In genomic region chr11:69337211-69337721, GRCh38 we compare ENCODE assay signal across 8 cellular contexts. TPM values are rescaled to one million over a fixed set of nuclear protein-coding genes. Genes with fewer than 3 reads are reported as not detected.
DNase-seq lines count a peak whose midpoint lies in the region; ATAC-seq and TF ChIP-seq lines count a peak whose summit lies in the region.

No MANE protein-coding gene starts in this region.

- peak overlapping the region; percentile 59 for H3K27ac Mint-ChIP-seq in activated T-cell treated with anti-CD3 and anti-CD28 coated beads, Interleukin-2, amount 50 U/mL, for 72 hours
- peak overlapping the region in 1 of 2 donors; percentile 36 for H3K27ac Mint-ChIP-seq in natural killer cell

- H3K4me1 Mint-ChIP-seq in activated T-cell treated with anti-CD3 and anti-CD28 coated beads, Interleukin-2, amount 50 U/mL, for 72 hours (ENCODE audit: low read depth), result peaks cover 44% of the 10 kb centered on the region
- peaks cover 16 to 21% of the 10 kb centered on the region in 2 donors for H3K4me1 Mint-ChIP-seq in natural killer cell

- H3K4me3 ChIP-seq in GM12864 (ENCODE audit: low read depth, low read length), result no peak overlapping the region

- DNase-seq in GM12864 (ENCODE audit: low read depth) (peak; percentile 64), natural killer cell (no peak), hippocampal formation (lab: John Stamatoyannopoulos, UW) (no peak), NCI-H2029 treated with DMSO at 0.1 percent for 48 hours (lab: John Stamatoyannopoulos, UW) (no peak)
- peak; percentile 19 to 32 for DNase-seq in activated T-cell treated with anti-CD3 and anti-CD28 coated beads, Interleukin-2, amount 50 U/mL, for 72 hours

- H3K4me3 Mint-ChIP-seq in activated T-cell treated with anti-CD3 and anti-CD28 coated beads, Interleukin-2, amount 50 U/mL, for 72 hours, result peak overlapping the region; percentile 55 to 64
- no peak overlapping the region for H3K4me3 Mint-ChIP-seq in natural killer cell

- H3K9me3 Mint-ChIP-seq in activated T-cell treated with anti-CD3 and anti-CD28 coated beads, Interleukin-2, amount 50 U/mL, for 72 hours, result peaks cover 7% of the 10 kb centered on the region in 2 donors
- no peaks in the 10 kb centered on the region for H3K9me3 Mint-ChIP-seq in natural killer cell

- no peaks in the 10 kb centered on the region for H3K27me3 Mint-ChIP-seq in activated T-cell treated with anti-CD3 and anti-CD28 coated beads, Interleukin-2, amount 50 U/mL, for 72 hours (ENCODE audit: low read depth)
- H3K27me3 Mint-ChIP-seq in natural killer cell (ENCODE audit: low read depth in 2 of 2), result peaks cover 3 to 16% of the 10 kb centered on the region in 2 donors

- H3K36me3 Mint-ChIP-seq in activated T-cell treated with anti-CD3 and anti-CD28 coated beads, Interleukin-2, amount 50 U/mL, for 72 hours (ENCODE audit: insufficient read depth in 2 of 2), result peaks cover 4 to 7% of the 10 kb centered on the region in 2 donors
- no peaks in the 10 kb centered on the region for H3K36me3 Mint-ChIP-seq in natural killer cell

- ATAC-seq in HG03521 (IDR thresholded peaks at IDR 0.05; ENCODE audit: unreplicated experiment) (peak; percentile 61), natural killer cell (peak; percentile 50 to 85 (median 79)), GM18498 (IDR thresholded peaks at IDR 0.05; ENCODE audit: unreplicated experiment) (no peak), GM21367 (IDR thresholded peaks at IDR 0.05; ENCODE audit: unreplicated experiment) (no peak)
- peak; percentile 90 to 92 for ATAC-seq in activated T-cell treated with anti-CD3 and anti-CD28 coated beads, Interleukin-2, amount 50 U/mL, for 72 hours (replicated peaks in 1 of 2)

- intact Hi-C loops in natural killer cell (cut with micrococcal nuclease), result loop anchor here (1.0 kb wide), 1 partner anchor 40 kb away; no protein-coding TSS in a partner anchor

- TF ChIP-seq CTCF in GM12864 (IDR thresholded peaks at IDR 0.05; ENCODE audit: low read depth, low read length, missing control alignments) (no peak), natural killer cell (IDR thresholded peaks at IDR 0.05) (no peak)

RNA-seq across cellular contexts. Expression of gene MYEOV, which starts 43.3 kb away (rescaled TPM):
- total RNA-seq in activated T-cell treated with anti-CD3 and anti-CD28 coated beads, Interleukin-2, amount 50 U/mL, for 72 hours, result under 1 TPM; 0.42 to 0.67 TPM
- 1 to 10 TPM in 2 of 3 donors, not detected in 1; 1.1 to 1.2 TPM for total RNA-seq in natural killer cell

Comparison
In these comparisons a context has a peak if more than half of its experiments do, and no peak if none do; other contexts are left out.
1. DNase-seq: peak in GM12864 (single experiment) and activated T-cell treated with anti-CD3 and anti-CD28 coated beads, Interleukin-2, amount 50 U/mL, for 72 hours (2 of 2); none in natural killer cell (single experiment), hippocampal formation (0 of 2) and NCI-H2029 treated with DMSO at 0.1 percent for 48 hours (single experiment).
2. ATAC-seq: peak in HG03521 (single experiment), activated T-cell treated with anti-CD3 and anti-CD28 coated beads, Interleukin-2, amount 50 U/mL, for 72 hours (2 of 2) and natural killer cell (3 of 3); none in GM18498 (single experiment) and GM21367 (single experiment).